12 cellular contexts compared by ENCODE assay signal in the genomic region with DNA sequence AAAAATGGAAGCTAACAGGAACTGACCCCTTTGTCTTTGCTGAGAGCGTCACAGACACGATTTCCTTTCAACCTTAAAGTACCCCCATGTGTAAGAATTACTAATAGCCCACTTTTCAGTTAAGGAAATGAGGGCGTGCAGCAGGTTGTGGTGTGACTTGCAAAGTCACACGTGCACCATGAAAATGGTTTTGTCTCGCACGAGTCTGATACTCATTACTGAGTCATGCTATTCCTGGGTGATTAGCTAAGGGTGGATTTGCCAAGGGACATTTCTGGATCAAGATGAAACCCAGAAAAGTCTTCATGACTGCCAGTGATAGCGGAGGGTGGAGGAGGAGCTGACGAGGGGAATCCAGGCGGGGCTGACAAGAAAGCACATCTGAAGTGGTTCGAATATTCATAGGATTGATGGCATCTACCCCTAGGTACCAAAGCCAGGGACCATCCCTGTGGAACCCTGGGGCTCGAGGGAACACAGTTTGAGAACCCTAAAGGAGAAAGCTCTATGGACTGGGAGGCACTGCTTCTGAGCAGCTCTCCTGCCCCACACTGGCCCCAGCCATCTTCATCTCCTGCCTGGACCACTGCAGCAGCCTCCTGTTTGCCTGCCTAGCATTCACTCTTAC. TPM values are rescaled to one million over a fixed set of nuclear protein-coding genes. Genes with fewer than 3 reads are reported as not detected.
DNase-seq lines count a peak whose midpoint lies in the region; ATAC-seq and TF ChIP-seq lines count a peak whose summit lies in the region.
"Had no signal": no experiment of that assay in that cellular context is flagged by ENCODE, and none has a peak within 500 bp of the region (broad histone marks: within the 10 kb centered on the region; RNA-seq: fewer than 3 reads in every experiment).

No MANE protein-coding gene starts in this region.

- WGBS in smooth muscle cell (ENCODE audit: low lambda C conversion rate), result 74% methylated on average over 11 of the region's 11 CpGs

- H3K4me2 ChIP-seq in OCI-LY3 (ENCODE audit: low read length) (peak overlapping the region; percentile 47), smooth muscle cell (no peak overlapping the region)

- no peak overlapping the region for H3K4me3 Mint-ChIP-seq in activated CD4-positive, alpha-beta T cell treated with anti-CD3 and anti-CD28 coated beads, Interleukin-2, amount 10 ng/mL, durations not matched to agents 24 days and 14 days

- peak overlapping the region; percentile 1; the same call in 1 of the 2 replicates for H3K9ac ChIP-seq in OCI-LY3 (ENCODE audit: low read length)
- no peak overlapping the region for H3K9ac ChIP-seq in smooth muscle cell (ENCODE audit: low read depth)

- peaks cover 7% of the 10 kb centered on the region for H3K27me3 ChIP-seq in OCI-LY3 (ENCODE audit: low read depth, low read length)
- H3K27me3 ChIP-seq in smooth muscle cell (ENCODE audit: low read depth), result no peaks in the 10 kb centered on the region

- intact Hi-C loops in activated CD4-positive, alpha-beta T cell treated with anti-CD3 and anti-CD28 coated beads, Interleukin-2, amount 10 ng/mL, durations not matched to agents 24 days and 14 days (cut with micrococcal nuclease), result no loop called here

- no peaks in the 10 kb centered on the region for H4K20me1 ChIP-seq in OCI-LY3 (ENCODE audit: insufficient read depth, low read length)
- peaks cover 11% of the 10 kb centered on the region for H4K20me1 ChIP-seq in smooth muscle cell (ENCODE audit: low read depth)

- H3K79me2 ChIP-seq in OCI-LY3 (ENCODE audit: low read length) (no peaks in the 10 kb centered on the region), smooth muscle cell (ENCODE audit: low read depth) (peaks cover 54% of the 10 kb centered on the region)

- no peak overlapping the region for H3K27ac Mint-ChIP-seq in activated CD4-positive, alpha-beta T cell treated with anti-CD3 and anti-CD28 coated beads, Interleukin-2, amount 10 ng/mL, durations not matched to agents 24 days and 14 days

- H3K27me3 Mint-ChIP-seq in activated CD4-positive, alpha-beta T cell treated with anti-CD3 and anti-CD28 coated beads, Interleukin-2, amount 10 ng/mL, durations not matched to agents 24 days and 14 days, result peaks cover 20% of the 10 kb centered on the region

- H3K4me3 ChIP-seq in OCI-LY3 (ENCODE audit: low read length) (peak overlapping the region; percentile 16), smooth muscle cell (no peak overlapping the region)

- peaks cover 7% of the 10 kb centered on the region for H3K4me1 Mint-ChIP-seq in activated CD4-positive, alpha-beta T cell treated with anti-CD3 and anti-CD28 coated beads, Interleukin-2, amount 10 ng/mL, durations not matched to agents 24 days and 14 days

- H3K9me3 Mint-ChIP-seq in activated CD4-positive, alpha-beta T cell treated with anti-CD3 and anti-CD28 coated beads, Interleukin-2, amount 10 ng/mL, durations not matched to agents 24 days and 14 days, result no peaks in the 10 kb centered on the region

- H3K9me3 ChIP-seq in OCI-LY3 (ENCODE audit: insufficient read depth, low read length), result no peaks in the 10 kb centered on the region
- no peaks in the 10 kb centered on the region for H3K9me3 ChIP-seq in smooth muscle cell (replicated peaks; ENCODE audit: low read depth)
- H3K9me3 ChIP-seq: neutrophil had no signal

- H2AFZ ChIP-seq in OCI-LY3 (ENCODE audit: low read depth, low read length), result peak overlapping the region; percentile 68
- H2AFZ ChIP-seq in smooth muscle cell (ENCODE audit: low read depth), result no peak overlapping the region

- no peaks in the 10 kb centered on the region for H3K36me3 Mint-ChIP-seq in activated CD4-positive, alpha-beta T cell treated with anti-CD3 and anti-CD28 coated beads, Interleukin-2, amount 10 ng/mL, durations not matched to agents 24 days and 14 days (ENCODE audit: low read depth)

- peak; percentile 31 for ATAC-seq in esophagus mucosa
- no peak for ATAC-seq in HG02642 (IDR thresholded peaks at IDR 0.05; ENCODE audit: poor library complexity, unreplicated experiment)

- H3K27ac ChIP-seq in OCI-LY3 (ENCODE audit: low read length) (peak overlapping the region; percentile 24; the same call in 1 of the 2 replicates), smooth muscle cell (ENCODE audit: low read depth) (peak overlapping the region; percentile 31)
- H3K27ac ChIP-seq: neutrophil had no signal

- TF ChIP-seq CTCF in OCI-LY3 (IDR thresholded peaks at IDR 0.05; ENCODE audit: low read depth, low read length) (no peak), smooth muscle cell (IDR thresholded peaks at IDR 0.05; ENCODE audit: borderline replicate concordance, insufficient read depth, poor library complexity, severe bottlenecking) (no peak)

- DNase-seq in activated CD8-positive, alpha-beta memory T cell treated with anti-CD3 and anti-CD28 coated beads for 24 hours, result peak; percentile 62
- no peak for DNase-seq in activated CD8-positive, alpha-beta memory T cell treated with anti-CD3 and anti-CD28 coated beads, Interleukin-2, amount 50 U/mL, for 4 hours
- DNase-seq in smooth muscle cell (lab: John Stamatoyannopoulos, UW; ENCODE audit: unreplicated experiment) (no peak), NOMO-1 treated with dmso at 0.1 percent for 144 hours (lab: John Stamatoyannopoulos, UW; ENCODE audit: unreplicated experiment) (no peak)
- DNase-seq in activated CD4-positive, alpha-beta T cell treated with anti-CD3 and anti-CD28 coated beads, Interleukin-2, amount 10 ng/mL, durations not matched to agents 24 days and 14 days, result no peak
- DNase-seq: ACHN; activated gamma-delta T cell treated with Interleukin-2 at 50 U/mL for 16 hours; stimulated activated CD4-positive, alpha-beta T cell treated with anti-CD3 and anti-CD28 coated beads, Interleukin-4, amount 100 ng/mL, for 24 hours had no signal

- H3K4me1 ChIP-seq in OCI-LY3 (ENCODE audit: low read length), result peaks cover 13% of the 10 kb centered on the region
- no peaks in the 10 kb centered on the region for H3K4me1 ChIP-seq in smooth muscle cell (ENCODE audit: low read depth)

- H3F3A ChIP-seq in smooth muscle cell (ENCODE audit: low read depth), result peaks cover under 1% of the 10 kb centered on the region

- H3K36me3 ChIP-seq in OCI-LY3 (replicated peaks; ENCODE audit: low read depth, low read length) (no peaks in the 10 kb centered on the region), smooth muscle cell (ENCODE audit: low read depth) (no peaks in the 10 kb centered on the region)
- H3K36me3 ChIP-seq: neutrophil had no signal

RNA-seq across cellular contexts. Expression of gene NFATC2, which starts 12.1 kb away (rescaled TPM):
- total RNA-seq in esophagus mucosa (0.76 TPM), smooth muscle cell (4.1 and 8.4 TPM in 2 replicates)
- polyA plus RNA-seq in smooth muscle cell, result 5.5 and 5.8 TPM in 2 replicates
- total RNA-seq in activated CD4-positive, alpha-beta T cell treated with anti-CD3 and anti-CD28 coated beads, Interleukin-2, amount 10 ng/mL, durations not matched to agents 24 days and 14 days, result 65.0 and 66.4 TPM in 2 replicates
